In genomic region chr15:88628018-88628673, GRCh38 we compare ENCODE assay signal across 14 cellular contexts. TPM values are rescaled to one million over a fixed set of nuclear protein-coding genes. Genes with fewer than 3 reads are reported as not detected.
DNase-seq lines count a peak whose midpoint lies in the region; ATAC-seq, FAIRE-seq and TF ChIP-seq lines count a peak whose summit lies in the region.
"Had no signal": no experiment of that assay in that cellular context is flagged by ENCODE, and none has a peak within 500 bp of the region (broad histone marks: within the 10 kb centered on the region; RNA-seq: fewer than 3 reads in every experiment).

No MANE protein-coding gene starts in this region.

- H3K4me3 ChIP-seq in A549 (no peak overlapping the region), Karpas-422 (ENCODE audit: low read length) (no peak overlapping the region)
- peak overlapping the region; percentile 19 for H3K4me3 ChIP-seq in CD8-positive, alpha-beta memory T cell (ENCODE audit: low read length)
- H3K4me3 ChIP-seq: breast epithelium, ovary had no signal

- peak overlapping the region; percentile 72 to 98 (median 88) for H3K27ac Mint-ChIP-seq in CD8-positive, alpha-beta memory T cell
- H3K27ac Mint-ChIP-seq in activated CD4-positive, alpha-beta memory T cell treated with anti-CD3 and anti-CD28 coated beads, Interleukin-2, amount 10 ng/mL, durations not matched to agents 7 days and 5 days = peak overlapping the region; percentile 95
- H3K27ac Mint-ChIP-seq in naive B cell = peak overlapping the region; percentile 88 to 99 (median 98)

- H3K79me2 ChIP-seq in Karpas-422 (ENCODE audit: low read length) = peaks cover 62% of the 10 kb centered on the region

- H4K20me1 ChIP-seq in Karpas-422 (ENCODE audit: insufficient read depth, low read depth, low read length) = peaks cover 41% of the 10 kb centered on the region

- no peak for TF ChIP-seq RAD21 in A549 (conservative IDR thresholded peaks at IDR 0.05 in 1 of 2, IDR thresholded peaks at IDR 0.05 in 1 of 2)

- peaks cover 0 to 2% (median 0%) of the 10 kb centered on the region in 5 donors for H3K9me3 Mint-ChIP-seq in CD8-positive, alpha-beta memory T cell
- no peaks in the 10 kb centered on the region for H3K9me3 Mint-ChIP-seq in activated CD4-positive, alpha-beta memory T cell treated with anti-CD3 and anti-CD28 coated beads, Interleukin-2, amount 10 ng/mL, durations not matched to agents 7 days and 5 days
- H3K9me3 Mint-ChIP-seq in naive B cell = no peaks in the 10 kb centered on the region

- H3K9me3 ChIP-seq in A549 (no peaks in the 10 kb centered on the region), Karpas-422 (ENCODE audit: low read length) (no peaks in the 10 kb centered on the region)
- H3K9me3 ChIP-seq in CD8-positive, alpha-beta memory T cell (ENCODE audit: low read length) = no peaks in the 10 kb centered on the region
- H3K9me3 ChIP-seq: breast epithelium, ovary had no signal

- peaks cover 0 to 1% of the 10 kb centered on the region in 2 donors for H3K27me3 Mint-ChIP-seq in CD8-positive, alpha-beta memory T cell
- no peaks in the 10 kb centered on the region for H3K27me3 Mint-ChIP-seq in activated CD4-positive, alpha-beta memory T cell treated with anti-CD3 and anti-CD28 coated beads, Interleukin-2, amount 10 ng/mL, durations not matched to agents 7 days and 5 days
- no peaks in the 10 kb centered on the region for H3K27me3 Mint-ChIP-seq in naive B cell

- POLR2A ChIA-PET in A549 (lab: Yijun Ruan, JAX) = no interaction called here
- POLR2A ChIA-PET in CD8-positive, alpha-beta memory T cell (lab: Charles Lee) = interaction anchor here (0.7 to 2.8 kb wide), 3 partner anchors 8 to 37 kb away, joined by 4 to 20 read pairs (median 8); no protein-coding TSS in a partner anchor
- POLR2A ChIA-PET in activated CD4-positive, alpha-beta memory T cell treated with anti-CD3 and anti-CD28 coated beads, Interleukin-2, amount 10 ng/mL, durations not matched to agents 7 days and 5 days (lab: Charles Lee) = interaction anchor here (1.2 to 6.0 kb wide), 5 partner anchors 7 to 277 kb away, joined by 3 to 95 read pairs (median 4); partner anchors contain the start of genes MRPL46 and MRPS11

- peaks cover 83 to 95% (median 95%) of the 10 kb centered on the region in 3 donors for H3K4me1 Mint-ChIP-seq in CD8-positive, alpha-beta memory T cell
- H3K4me1 Mint-ChIP-seq in activated CD4-positive, alpha-beta memory T cell treated with anti-CD3 and anti-CD28 coated beads, Interleukin-2, amount 10 ng/mL, durations not matched to agents 7 days and 5 days = peaks cover 94% of the 10 kb centered on the region
- peaks cover 54 to 91% (median 75%) of the 10 kb centered on the region in 3 donors for H3K4me1 Mint-ChIP-seq in naive B cell

- WGBS in A549 (ENCODE audit: missing lambda C conversion rate) = 82% methylated on average over 5 of the region's 5 CpGs

- peaks cover 23% of the 10 kb centered on the region for H3K36me3 ChIP-seq in CD8-positive, alpha-beta memory T cell (ENCODE audit: insufficient read depth, low read length)
- peaks cover 40% of the 10 kb centered on the region for H3K36me3 ChIP-seq in Karpas-422 (ENCODE audit: insufficient read depth, low read length)
- H3K36me3 ChIP-seq: breast epithelium, ovary had no signal

- peak overlapping the region; percentile 16; the same call in 2 of the 3 replicates for H3K4me2 ChIP-seq in A549
- H3K4me2 ChIP-seq in Karpas-422 (ENCODE audit: low read depth, low read length, poor library complexity, severe bottlenecking) = no peak overlapping the region

- H3K4me1 ChIP-seq in A549 (peaks cover 79% of the 10 kb centered on the region), Karpas-422 (ENCODE audit: low read length) (peaks cover 33% of the 10 kb centered on the region)
- H3K4me1 ChIP-seq in CD8-positive, alpha-beta memory T cell (ENCODE audit: insufficient read depth, low read length) = peaks cover 95% of the 10 kb centered on the region

- H3K36me3 Mint-ChIP-seq in CD8-positive, alpha-beta memory T cell = peaks cover 18 to 62% (median 23%) of the 10 kb centered on the region in 3 donors
- H3K36me3 Mint-ChIP-seq in activated CD4-positive, alpha-beta memory T cell treated with anti-CD3 and anti-CD28 coated beads, Interleukin-2, amount 10 ng/mL, durations not matched to agents 7 days and 5 days (ENCODE audit: low read depth) = peaks cover 83% of the 10 kb centered on the region
- peaks cover 24 to 29% of the 10 kb centered on the region in 2 donors for H3K36me3 Mint-ChIP-seq in naive B cell

- H3K4me3 Mint-ChIP-seq in CD8-positive, alpha-beta memory T cell = peak overlapping the region; percentile 28 to 68 (median 60)
- peak overlapping the region; percentile 64 for H3K4me3 Mint-ChIP-seq in activated CD4-positive, alpha-beta memory T cell treated with anti-CD3 and anti-CD28 coated beads, Interleukin-2, amount 10 ng/mL, durations not matched to agents 7 days and 5 days
- H3K4me3 Mint-ChIP-seq in naive B cell = peak overlapping the region; percentile 47 to 90 (median 75)

- H3K27me3 ChIP-seq in CD8-positive, alpha-beta memory T cell (ENCODE audit: insufficient read depth, low read length, poor library complexity, severe bottlenecking) = no peaks in the 10 kb centered on the region
- H3K27me3 ChIP-seq in Karpas-422 (ENCODE audit: low read length) = no peaks in the 10 kb centered on the region
- H3K27me3 ChIP-seq: breast epithelium, foreskin keratinocyte, ovary had no signal

- no peak for ATAC-seq in A549
- ATAC-seq in naive B cell (ENCODE audit: low read depth in 2 of 2) = no peak

- TF ChIP-seq POLR2A in A549 (IDR thresholded peaks at IDR 0.05; ENCODE audit: low read length) = no peak

- no peak for DNase-seq in A549 (ENCODE audit: low read depth in 1 of 2, low spot score in 1 of 2)
- no peak for DNase-seq in CD8-positive, alpha-beta memory T cell
- no peak for DNase-seq in activated CD4-positive, alpha-beta memory T cell treated with anti-CD3 and anti-CD28 coated beads, Interleukin-2, amount 10 ng/mL, durations not matched to agents 7 days and 5 days
- DNase-seq in naive B cell = no peak
- no peak for DNase-seq in stimulated activated CD4-positive, alpha-beta T cell treated with anti-CD3 and anti-CD28 coated beads, Interleukin-1b, Interleukin-23, amount 100 ng/mL, for 48 hours
- DNase-seq in Karpas-422 = no peak
- no peak for DNase-seq in stimulated activated naive CD4-positive, alpha-beta T cell treated with Interleukin-2 at 50 U/mL for 16 hours (lab: John Stamatoyannopoulos, UW)
- DNase-seq in urothelium cell line (ENCODE audit: low spot score) = no peak
- DNase-seq: C1 segment of cervical spinal cord, foreskin keratinocyte, mammary epithelial cell, NCI-H187 treated with DMSO at 0.1 percent for 48 hours, ovary had no signal

- CTCF ChIA-PET in A549 (lab: Yijun Ruan, JAX) = interaction anchor here (1.0 kb wide), 1 partner anchor 27 kb away, joined by 4 read pairs; no protein-coding TSS in a partner anchor
- CTCF ChIA-PET in CD8-positive, alpha-beta memory T cell (lab: Charles Lee) = interaction anchor here (0.6 to 5.8 kb wide), 4 partner anchors 8 to 258 kb away, joined by 3 to 88 read pairs (median 45); no protein-coding TSS in a partner anchor
- CTCF ChIA-PET in activated CD4-positive, alpha-beta memory T cell treated with anti-CD3 and anti-CD28 coated beads, Interleukin-2, amount 10 ng/mL, durations not matched to agents 7 days and 5 days (lab: Charles Lee) = interaction anchor here (0.6 to 0.7 kb wide), 3 partner anchors 7 to 501 kb away, joined by 3 to 4 read pairs (median 3); no protein-coding TSS in a partner anchor

- no peak for TF ChIP-seq CTCF in A549 (IDR thresholded peaks at IDR 0.05)

- H3K9ac ChIP-seq in Karpas-422 (ENCODE audit: low read length) = no peak overlapping the region

- FAIRE-seq in A549 (lab: Jason Lieb, UNC) (no peak), urothelium cell line (lab: Jason Lieb, UNC) (no peak)

- TF ChIP-seq EP300 in A549 (IDR thresholded peaks at IDR 0.05) = no peak

- H3K9me2 ChIP-seq in Karpas-422 (replicated peaks; ENCODE audit: insufficient read depth, low read length) = no peaks in the 10 kb centered on the region

- no peak overlapping the region for H2AFZ ChIP-seq in Karpas-422 (ENCODE audit: low read length)

- H3K27ac ChIP-seq in A549 (no peak overlapping the region), Karpas-422 (ENCODE audit: low read length) (no peak overlapping the region)
- peak overlapping the region; percentile 39 for H3K27ac ChIP-seq in CD8-positive, alpha-beta memory T cell (ENCODE audit: low read depth, low read length)
- H3K27ac ChIP-seq: breast epithelium, foreskin keratinocyte, ovary had no signal

TF ChIP-seq in A549, 52 proteins besides CTCF, POLR2A, EP300 and RAD21:
- no peak for TF ChIP-seq FOSL2 (IDR thresholded peaks at IDR 0.05)
- TF ChIP-seq FOSL2 (CRISPR knock-in tag; IDR thresholded peaks at IDR 0.05) = 0 out of 2 replicates have a peak, but pooled peaks have one; percentile 2
- no peak for TF ChIP-seq HOXB13 (CRISPR knock-in tag; IDR thresholded peaks at IDR 0.05; ENCODE audit: low read depth)
- no peak for TF ChIP-seq NFE2L2 (conservative IDR thresholded peaks at IDR 0.05; ENCODE audit: low read length)
TF ChIP-seq in A549: peak in this region for 1.

RNA-seq across cellular contexts. Expression of gene AEN, which starts 7.0 kb away (rescaled TPM):
- polyA plus RNA-seq in A549 (2011; rRNA removed) (74.9 and 81.7 TPM in 2 replicates), A549 (2017; fragmentation: RNase III; extraction: RNeasy Plus Mini Kit Qiagen cat#74134 plus additional on column Dnase treatment) (57.2 to 65.5 TPM (median 62.9 TPM) in 3 replicates), naive B cell (ENCODE audit: low read depth in 6 of 6) (10 to 100 TPM; 28.2 to 73.0 (median 40.2) TPM)
- 53.3 and 68.6 TPM in 2 replicates for polyA plus RNA-seq in A549 (2012; cell fraction: cytosol; rRNA removed)
- 128 and 155 TPM in 2 replicates for polyA plus RNA-seq in A549 (2012; cell fraction: nucleus; rRNA removed)
- polyA minus RNA-seq in A549 (2011; rRNA and poly(A)+ RNA removed) = 129 and 164 TPM in 2 replicates
- total RNA-seq in CD8-positive, alpha-beta memory T cell = 100 to 1,000 TPM; 109 TPM
- polyA plus RNA-seq in CD8-positive, alpha-beta memory T cell = 22.8 TPM
- total RNA-seq in activated CD4-positive, alpha-beta memory T cell treated with anti-CD3 and anti-CD28 coated beads, Interleukin-2, amount 10 ng/mL, durations not matched to agents 7 days and 5 days = 10 to 100 TPM; 32.7 to 33.5 TPM
- total RNA-seq in Karpas-422 (2014; rRNA removed; shearing (Covaris generic); ENCODE audit: low replicate concordance) = 18.1 and 36.3 TPM in 2 replicates

RNA-seq across cellular contexts. Expression of gene ISG20, which starts 10.7 kb away (rescaled TPM):
- polyA plus RNA-seq in A549 (2011; rRNA removed) (47.4 and 65.8 TPM in 2 replicates), A549 (2017; fragmentation: RNase III; extraction: RNeasy Plus Mini Kit Qiagen cat#74134 plus additional on column Dnase treatment) (6.1 to 10.5 TPM (median 7.2 TPM) in 3 replicates), naive B cell (ENCODE audit: low read depth in 6 of 6) (1,000 to 10,000 TPM in 2 of 6 donors, 100 to 1,000 TPM in 4; 638 to 1,304 (median 969) TPM)
- 29.1 and 29.9 TPM in 2 replicates for polyA plus RNA-seq in A549 (2012; cell fraction: cytosol; rRNA removed)
- 19.6 and 26.9 TPM in 2 replicates for polyA plus RNA-seq in A549 (2012; cell fraction: nucleus; rRNA removed)
- polyA minus RNA-seq in A549 (2011; rRNA and poly(A)+ RNA removed) = 17.5 and 24.0 TPM in 2 replicates
- total RNA-seq in CD8-positive, alpha-beta memory T cell = 10 to 100 TPM; 22.5 to 27.2 TPM
- 572 TPM for polyA plus RNA-seq in CD8-positive, alpha-beta memory T cell
- total RNA-seq in activated CD4-positive, alpha-beta memory T cell treated with anti-CD3 and anti-CD28 coated beads, Interleukin-2, amount 10 ng/mL, durations not matched to agents 7 days and 5 days = 100 to 1,000 TPM; 337 to 338 TPM
- 112 and 259 TPM in 2 replicates for total RNA-seq in Karpas-422 (2014; rRNA removed; shearing (Covaris generic); ENCODE audit: low replicate concordance)
